8 cellular contexts compared by ENCODE assay signal in the genomic region with DNA sequence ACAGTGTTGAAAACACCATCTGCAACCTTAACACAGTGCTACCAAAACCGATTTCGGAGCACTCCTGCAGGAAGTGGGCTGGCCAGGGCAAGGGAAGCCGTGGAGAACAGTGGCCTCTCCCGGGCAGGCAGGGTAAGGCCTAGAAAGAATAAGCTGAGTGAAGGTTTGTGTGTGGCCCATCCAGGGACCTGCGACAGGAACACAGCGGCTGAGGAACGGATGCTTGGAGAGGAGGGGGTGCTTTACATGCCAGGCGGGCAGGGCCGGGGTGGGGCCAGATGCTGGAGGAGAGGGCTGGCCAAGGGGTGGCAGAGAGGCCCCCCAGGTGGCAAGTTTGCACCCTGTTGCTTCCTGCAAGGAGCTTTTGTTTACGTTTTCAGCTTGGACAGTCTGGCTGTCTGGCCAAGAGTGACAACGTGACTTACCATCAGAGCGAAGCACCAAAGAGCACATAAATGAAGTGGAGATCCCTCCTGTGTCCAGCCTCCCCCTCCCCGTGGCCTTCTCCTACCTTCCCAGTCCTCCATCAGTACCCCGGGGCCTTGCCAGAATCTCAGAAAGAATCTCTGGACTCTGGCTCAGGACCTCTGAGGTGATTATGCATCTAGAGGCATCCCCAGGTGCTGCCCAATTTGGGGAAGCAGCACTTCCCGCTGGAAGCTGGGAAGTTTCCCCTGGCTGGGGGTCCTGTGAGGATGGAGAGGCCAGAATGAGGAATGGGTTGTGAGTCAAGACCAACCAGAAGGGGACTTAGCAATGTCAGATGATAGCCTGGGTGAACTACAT.
DNase-seq lines count a peak whose midpoint lies in the region; ATAC-seq, FAIRE-seq and TF ChIP-seq lines count a peak whose summit lies in the region.

No MANE protein-coding gene starts in this region.

- peak; percentile 70 to 71 for DNase-seq in NCI-H2081 (lab: John Stamatoyannopoulos, UW)
- DNase-seq in NCI-H2081 treated with DMSO at 0.1 percent for 48 hours (lab: John Stamatoyannopoulos, UW), result no peak
- peak; percentile 76 for DNase-seq in NCI-H2227 (lab: John Stamatoyannopoulos, UW; ENCODE audit: unreplicated experiment)
- peak; percentile 86 for DNase-seq in activated CD4-positive, alpha-beta T cell treated with anti-CD3 and anti-CD28 coated beads for 36 hours
- peak; percentile 85 for DNase-seq in coronary artery (ENCODE audit: low spot score)
- peak; percentile 61 for DNase-seq in HepG2 (ENCODE audit: low spot score)
- DNase-seq in stimulated activated CD4-positive, alpha-beta T cell treated with anti-CD3 and anti-CD28 coated beads, Interleukin-2, amount 100 ng/mL, for 48 hours, result peak; percentile 48 to 57

- in situ Hi-C loops in HepG2 (cut with HindIII; ENCODE audit: extremely low pct_ligation_motif_present, low pct_unique_long_range_greater_than_20kb), result no loop called here

- H3K4me3 ChIP-seq in coronary artery, result peak overlapping the region; percentile 85
- peak overlapping the region in 2 of 3 experiments; percentile 69 to 74; a peak in 4 of 6 replicates for H3K4me3 ChIP-seq in HepG2 (replicated peaks in 1 of 3; ENCODE audit: insufficient read depth in 1 of 3, low read depth in 2 of 3, low read length in 3 of 3)

- no peak for TF ChIP-seq POLR2A in HepG2 (IDR thresholded peaks at IDR 0.05; ENCODE audit: insufficient read depth in 1 of 2, low read depth in 2 of 2, low read length in 2 of 2)

- BruUV-seq in HepG2 (replicated peaks; lab: Mats Ljungman, UMichigan), result no TSS peak

- 20% methylated on average over 11 of the region's 15 CpGs for WGBS in HepG2 (ENCODE audit: low lambda C conversion rate)

- peak overlapping the region; percentile 47 for H3K9ac ChIP-seq in HepG2 (ENCODE audit: insufficient read depth, low read depth, low read length)

- H3K27ac ChIP-seq in coronary artery, result peak overlapping the region; percentile 91 to 95
- H3K27ac ChIP-seq in HepG2 (ENCODE audit: extremely low read length, insufficient read depth, low read length), result no peak overlapping the region

- intact Hi-C loops in activated CD4-positive, alpha-beta T cell treated with anti-CD3 and anti-CD28 coated beads for 36 hours (cut with DNase I, micrococcal nuclease), result loop anchor here in 1 of 2 experiments (1.0 kb wide), 1 partner anchor 409 kb away; no protein-coding TSS in a partner anchor
- intact Hi-C loops in HepG2 (cut with micrococcal nuclease; ENCODE audit: unreplicated experiment), result loop anchor here (1.0 kb wide), 1 partner anchor 72 kb away; no protein-coding TSS in a partner anchor

- TF ChIP-seq EP300 in HepG2 (IDR thresholded peaks at IDR 0.05; ENCODE audit: low read depth in 2 of 2, low read length in 2 of 2) (no peak), HepG2 (CRISPR knock-in tag; IDR thresholded peaks at IDR 0.05; ENCODE audit: borderline replicate concordance) (no peak)

- TF ChIP-seq CTCF in coronary artery (IDR thresholded peaks at IDR 0.05) (peak; percentile 70), HepG2 (CRISPR knock-in tag; IDR thresholded peaks at IDR 0.05) (peak; percentile 93)

- H3K27ac Mint-ChIP-seq in activated CD4-positive, alpha-beta T cell treated with anti-CD3 and anti-CD28 coated beads for 36 hours, result peak overlapping the region; percentile 94

- H3K9me3 Mint-ChIP-seq in activated CD4-positive, alpha-beta T cell treated with anti-CD3 and anti-CD28 coated beads for 36 hours (ENCODE audit: low read depth), result no peaks in the 10 kb centered on the region

- H3K36me3 ChIP-seq in HepG2 (replicated peaks in 1 of 2; ENCODE audit: control insufficient read depth in 1 of 2, insufficient read depth in 2 of 2, low read length in 2 of 2), result no peaks in the 10 kb centered on the region

- peak; percentile 43 for ATAC-seq in HG03097 (IDR thresholded peaks at IDR 0.05; ENCODE audit: low FRiP score, unreplicated experiment)
- ATAC-seq in activated CD4-positive, alpha-beta T cell treated with anti-CD3 and anti-CD28 coated beads for 36 hours, result peak; percentile 62
- peak; percentile 92 for ATAC-seq in HepG2

- no peaks in the 10 kb centered on the region for H3K27me3 Mint-ChIP-seq in activated CD4-positive, alpha-beta T cell treated with anti-CD3 and anti-CD28 coated beads for 36 hours

- no peak overlapping the region for H2AFZ ChIP-seq in HepG2 (ENCODE audit: low read length)

- CTCF ChIA-PET in activated CD4-positive, alpha-beta T cell treated with anti-CD3 and anti-CD28 coated beads for 36 hours (lab: Charles Lee), result interaction anchor here (0.5 to 2.2 kb wide), 13 partner anchors 13 to 409 kb away, joined by 3 to 10 read pairs (median 3); no protein-coding TSS in a partner anchor
- CTCF ChIA-PET in HepG2 (lab: Yijun Ruan, JAX; ENCODE audit: low intra/inter-chr PET ratio, low total read pairs), result interaction anchor here (1.8 kb wide), 1 partner anchor 332 kb away, joined by 7 read pairs; no protein-coding TSS in a partner anchor

- POLR2A ChIA-PET in activated CD4-positive, alpha-beta T cell treated with anti-CD3 and anti-CD28 coated beads for 36 hours (lab: Charles Lee), result interaction anchor here (0.5 to 1.0 kb wide), 4 partner anchors 91 to 941 kb away, joined by 3 to 5 read pairs (median 3); no protein-coding TSS in a partner anchor
- POLR2A ChIA-PET in HepG2 (lab: Yijun Ruan, JAX), result interaction anchor here (1.0 to 1.4 kb wide), 3 partner anchors 52 to 127 kb away, joined by 3 read pairs; no protein-coding TSS in a partner anchor

- H3K4me3 Mint-ChIP-seq in activated CD4-positive, alpha-beta T cell treated with anti-CD3 and anti-CD28 coated beads for 36 hours, result peak overlapping the region; percentile 86

- H3K36me3 Mint-ChIP-seq in activated CD4-positive, alpha-beta T cell treated with anti-CD3 and anti-CD28 coated beads for 36 hours (ENCODE audit: low read depth), result no peaks in the 10 kb centered on the region

- TF ChIP-seq RAD21 in HepG2 (CRISPR knock-in tag; IDR thresholded peaks at IDR 0.05), result peak; percentile 82

- H3K4me1 Mint-ChIP-seq in activated CD4-positive, alpha-beta T cell treated with anti-CD3 and anti-CD28 coated beads for 36 hours, result peaks cover 51% of the 10 kb centered on the region

- FAIRE-seq in HepG2 (lab: Jason Lieb, UNC), result no peak

- H3K79me2 ChIP-seq in HepG2 (ENCODE audit: insufficient read depth, low read length), result peaks cover 61% of the 10 kb centered on the region

- no peaks in the 10 kb centered on the region for H3K9me3 ChIP-seq in HepG2 (ENCODE audit: low read length)

- peaks cover 84% of the 10 kb centered on the region for H4K20me1 ChIP-seq in HepG2 (ENCODE audit: insufficient read depth, low read length)

- H3K4me2 ChIP-seq in HepG2 (ENCODE audit: low read depth, low read length), result peak overlapping the region; percentile 80

- H3K4me1 ChIP-seq in HepG2 (ENCODE audit: insufficient read depth, low read length), result peaks cover 33% of the 10 kb centered on the region

- no peaks in the 10 kb centered on the region for H3K27me3 ChIP-seq in HepG2 (ENCODE audit: control insufficient read depth in 1 of 2, insufficient read depth in 2 of 2, low read length in 2 of 2)

TF ChIP-seq in HepG2, 621 proteins besides CTCF, POLR2A, EP300 and RAD21 (continues in another document):
- TF ChIP-seq GABPA (IDR thresholded peaks at IDR 0.05; ENCODE audit: low read depth, low read length), result no peak
- TF ChIP-seq GABPA (CRISPR knock-in tag; IDR thresholded peaks at IDR 0.05; ENCODE audit: low read depth), result peak; percentile 24; the same call in 1 of the 2 replicates
- TF ChIP-seq SAP130 (CRISPR knock-in tag; IDR thresholded peaks at IDR 0.05; ENCODE audit: low read depth), result peak; percentile 53
- TF ChIP-seq GFI1 (CRISPR knock-in tag; IDR thresholded peaks at IDR 0.05; ENCODE audit: borderline replicate concordance), result no peak
- TF ChIP-seq HDAC2 (CRISPR knock-in tag; IDR thresholded peaks at IDR 0.05), result no peak
- TF ChIP-seq ZNF644 (CRISPR knock-in tag; IDR thresholded peaks at IDR 0.05; ENCODE audit: low read depth), result no peak
- TF ChIP-seq PCBP1 (IDR thresholded peaks at IDR 0.05; ENCODE audit: borderline replicate concordance, low read depth, low read length), result no peak
- TF ChIP-seq ZNF3 (CRISPR knock-in tag; IDR thresholded peaks at IDR 0.05), result no peak
- TF ChIP-seq SRSF9 (IDR thresholded peaks at IDR 0.05; ENCODE audit: borderline replicate concordance, insufficient read depth, low read depth, low read length, poor library complexity, severe bottlenecking), result no peak
- TF ChIP-seq ZNF17 (CRISPR knock-in tag; IDR thresholded peaks at IDR 0.05), result no peak
- no peak for TF ChIP-seq DNMT1 (CRISPR knock-in tag; IDR thresholded peaks at IDR 0.05)
- TF ChIP-seq ZNF207 (IDR thresholded peaks at IDR 0.05; ENCODE audit: borderline replicate concordance), result no peak
- 0 out of 2 replicates have a peak, but pooled peaks have one; percentile 27 for TF ChIP-seq HOXA3 (CRISPR knock-in tag; IDR thresholded peaks at IDR 0.05)
- TF ChIP-seq TBX2 (CRISPR knock-in tag; IDR thresholded peaks at IDR 0.05; ENCODE audit: borderline replicate concordance), result no peak
- no peak for TF ChIP-seq POLR2AphosphoS2 (IDR thresholded peaks at IDR 0.05; ENCODE audit: low read depth, low read length)
- no peak for TF ChIP-seq ZMAT3 (CRISPR knock-in tag; conservative IDR thresholded peaks at IDR 0.05)
